ENCODE assay signal across 24 cellular contexts in the genomic region with DNA sequence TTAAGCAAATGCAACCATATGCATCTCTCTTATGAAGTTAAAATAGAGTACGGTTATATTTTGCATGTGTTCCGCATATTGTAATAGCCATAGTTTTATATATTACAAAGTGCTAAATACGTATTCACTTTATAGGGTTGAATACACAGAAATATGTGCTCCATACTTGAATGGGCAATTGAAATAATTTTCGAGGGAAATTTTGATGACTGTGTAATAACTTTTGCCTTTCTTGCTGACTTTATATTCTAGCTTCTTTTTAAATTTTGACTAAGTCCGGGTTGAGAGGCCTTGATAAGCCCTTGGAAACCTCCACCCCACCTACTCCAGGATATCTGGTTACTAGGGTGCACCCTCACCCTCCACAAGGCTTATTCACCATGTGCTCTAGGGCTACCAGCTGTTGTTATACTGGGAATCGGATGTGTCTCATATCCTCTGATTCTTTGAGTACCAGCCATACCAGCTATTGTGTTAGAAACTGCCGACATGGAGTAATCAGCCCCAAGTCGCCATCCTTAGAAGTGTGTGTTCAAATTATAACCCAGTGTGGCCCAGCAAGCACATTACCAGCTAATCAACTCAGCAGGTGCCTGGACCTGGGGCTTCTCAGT.
DNase-seq lines count a peak whose midpoint lies in the region; ATAC-seq and TF ChIP-seq lines count a peak whose summit lies in the region.
"Had no signal": no experiment of that assay in that cellular context is flagged by ENCODE, and none has a peak within 500 bp of the region (broad histone marks: within the 10 kb centered on the region; RNA-seq: fewer than 3 reads in every experiment).

No MANE protein-coding gene starts in this region.

- POLR2A ChIA-PET in HEK293T (lab: Yijun Ruan, JAX): no interaction called here
- POLR2A ChIA-PET in naive thymus-derived CD8-positive, alpha-beta T cell (lab: Charles Lee): no interaction called here

- no peaks in the 10 kb centered on the region for H3K9me3 ChIP-seq in neural cell (ENCODE audit: low read length)
- H3K9me3 ChIP-seq: BE2C, body of pancreas, MG63, spleen had no signal

- no peak overlapping the region for H3K9ac ChIP-seq in neural cell (ENCODE audit: low read length)

- no peaks in the 10 kb centered on the region for H3K9me2 ChIP-seq in neural cell (ENCODE audit: insufficient read depth, low read length)

- no peaks in the 10 kb centered on the region for H3K36me3 ChIP-seq in neural cell (ENCODE audit: insufficient read depth, low read length)
- H3K36me3 ChIP-seq: BE2C, MG63, spleen had no signal

- TF ChIP-seq CTCF in endothelial cell (IDR thresholded peaks at IDR 0.05; ENCODE audit: unreplicated experiment) (no peak), neural cell (IDR thresholded peaks at IDR 0.05; ENCODE audit: poor library complexity, severe bottlenecking) (no peak), GM10266 (IDR thresholded peaks at IDR 0.05; ENCODE audit: control insufficient read depth, insufficient read depth, low read depth, missing control alignments) (no peak)

- TF ChIP-seq EP300 in neural cell (conservative IDR thresholded peaks at IDR 0.05; ENCODE audit: poor library complexity, severe bottlenecking): no peak

- peak; percentile 29 for DNase-seq in NCI-H510A treated with DMSO at 0.1 percent for 48 hours (lab: John Stamatoyannopoulos, UW)
- DNase-seq in NCI-H510A (lab: John Stamatoyannopoulos, UW): no peak
- peak; percentile 92 for DNase-seq in NCI-H146 (lab: John Stamatoyannopoulos, UW)
- no peak for DNase-seq in endothelial cell (ENCODE audit: low spot score)
- no peak for DNase-seq in HEK293T (ENCODE audit: extremely low spot score)
- no peak for DNase-seq in naive thymus-derived CD8-positive, alpha-beta T cell
- DNase-seq in GM10266 (ENCODE audit: extremely low spot score): no peak
- DNase-seq: ACHN; activated CD4-positive, alpha-beta T cell treated with anti-CD3 and anti-CD28 coated beads, Interleukin-2, amount 50 U/mL, for 1 hour; activated T-cell treated with anti-CD3 and anti-CD28 coated beads, Interleukin-2, amount 50 U/mL, for 48 hours; BE2C; body of pancreas; cerebellar nuclear complex; DMS79; glutamatergic neuron; KBM-7; MG63; NCI-H1436; retina; spleen; stimulated activated CD4-positive, alpha-beta T cell treated with anti-CD3 and anti-CD28 coated beads, Interleukin-2, amount 100 ng/mL, for 48 hours had no signal

- H3K27me3 Mint-ChIP-seq in endothelial cell (ENCODE audit: unreplicated experiment): no peaks in the 10 kb centered on the region
- no peaks in the 10 kb centered on the region for H3K27me3 Mint-ChIP-seq in naive thymus-derived CD8-positive, alpha-beta T cell

- H3K4me1 Mint-ChIP-seq in endothelial cell (ENCODE audit: unreplicated experiment): no peaks in the 10 kb centered on the region
- H3K4me1 Mint-ChIP-seq in naive thymus-derived CD8-positive, alpha-beta T cell: peaks cover 0 to 5% (median 3%) of the 10 kb centered on the region in 4 donors
- H3K4me1 Mint-ChIP-seq: nephron had no signal

- no peak for ATAC-seq in naive thymus-derived CD8-positive, alpha-beta T cell
- ATAC-seq: body of pancreas, Panc1 had no signal

- no peak overlapping the region for H3K4me2 ChIP-seq in neural cell (ENCODE audit: low read length)

- H4K20me1 ChIP-seq in neural cell (ENCODE audit: insufficient read depth): no peaks in the 10 kb centered on the region

- H3K4me3 Mint-ChIP-seq in endothelial cell (ENCODE audit: unreplicated experiment): no peak overlapping the region
- no peak overlapping the region for H3K4me3 Mint-ChIP-seq in naive thymus-derived CD8-positive, alpha-beta T cell
- H3K4me3 Mint-ChIP-seq: nephron had no signal

- no peak overlapping the region for H3K27ac ChIP-seq in neural cell (ENCODE audit: low read length)
- H3K27ac ChIP-seq: body of pancreas had no signal

- H3K27me3 ChIP-seq in neural cell (ENCODE audit: insufficient read depth, low read depth, low read length): no peaks in the 10 kb centered on the region
- H3K27me3 ChIP-seq: BE2C, body of pancreas, MG63, spleen had no signal

- H3K27ac Mint-ChIP-seq in endothelial cell (ENCODE audit: unreplicated experiment): peak overlapping the region; percentile 58
- H3K27ac Mint-ChIP-seq in naive thymus-derived CD8-positive, alpha-beta T cell: peak overlapping the region in 1 of 10 donors; percentile 69
- H3K27ac Mint-ChIP-seq: nephron had no signal

- CTCF ChIA-PET in HEK293T (lab: Yijun Ruan, JAX): no interaction called here

- no peak overlapping the region for H2AFZ ChIP-seq in neural cell (ENCODE audit: low read depth, low read length)

- no peak overlapping the region for H3K4me3 ChIP-seq in neural cell (ENCODE audit: low read length)
- H3K4me3 ChIP-seq: body of pancreas, MG63, spleen had no signal

- H3K79me2 ChIP-seq in neural cell (replicated peaks; ENCODE audit: insufficient read depth, low read length): no peaks in the 10 kb centered on the region

- TF ChIP-seq RAD21 in neural cell (conservative IDR thresholded peaks at IDR 0.05): no peak

- H3K36me3 Mint-ChIP-seq in endothelial cell (ENCODE audit: low read depth, unreplicated experiment): no peaks in the 10 kb centered on the region
- H3K36me3 Mint-ChIP-seq in naive thymus-derived CD8-positive, alpha-beta T cell: peaks cover 0 to 6% (median 0%) of the 10 kb centered on the region in 3 donors

- no peaks in the 10 kb centered on the region for H3K9me3 Mint-ChIP-seq in endothelial cell (ENCODE audit: unreplicated experiment)
- H3K9me3 Mint-ChIP-seq in naive thymus-derived CD8-positive, alpha-beta T cell: no peaks in the 10 kb centered on the region
- H3K9me3 Mint-ChIP-seq: nephron had no signal

- no peaks in the 10 kb centered on the region for H3F3A ChIP-seq in neural cell (ENCODE audit: insufficient read depth, low read length, poor library complexity, severe bottlenecking)

TF ChIP-seq in neural cell, 6 proteins besides CTCF, POLR2A, EP300 and RAD21:
- no peak for TF ChIP-seq MXI1 (conservative IDR thresholded peaks at IDR 0.05; ENCODE audit: poor library complexity, severe bottlenecking)
- TF ChIP-seq POLR2AphosphoS5 (IDR thresholded peaks at IDR 0.05): peak; percentile 42

TF ChIP-seq in HEK293T, 16 proteins besides CTCF, POLR2A, EP300 and RAD21:
- no peak for TF ChIP-seq BHLHE40 (IDR thresholded peaks at IDR 0.05; ENCODE audit: borderline replicate concordance)
- TF ChIP-seq ZNF384 (IDR thresholded peaks at IDR 0.05): no peak
- TF ChIP-seq ELF4 (IDR thresholded peaks at IDR 0.05): no peak
- TF ChIP-seq NFRKB (IDR thresholded peaks at IDR 0.05): no peak
- TF ChIP-seq, protein P1, sequence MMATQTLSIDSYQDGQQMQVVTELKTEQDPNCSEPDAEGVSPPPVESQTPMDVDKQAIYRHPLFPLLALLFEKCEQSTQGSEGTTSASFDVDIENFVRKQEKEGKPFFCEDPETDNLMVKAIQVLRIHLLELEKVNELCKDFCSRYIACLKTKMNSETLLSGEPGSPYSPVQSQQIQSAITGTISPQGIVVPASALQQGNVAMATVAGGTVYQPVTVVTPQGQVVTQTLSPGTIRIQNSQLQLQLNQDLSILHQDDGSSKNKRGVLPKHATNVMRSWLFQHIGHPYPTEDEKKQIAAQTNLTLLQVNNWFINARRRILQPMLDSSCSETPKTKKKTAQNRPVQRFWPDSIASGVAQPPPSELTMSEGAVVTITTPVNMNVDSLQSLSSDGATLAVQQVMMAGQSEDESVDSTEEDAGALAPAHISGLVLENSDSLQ (IDR thresholded peaks at IDR 0.05): no peak
- no peak for TF ChIP-seq CTBP1 (IDR thresholded peaks at IDR 0.05; ENCODE audit: borderline replicate concordance)
- no peak for TF ChIP-seq SP1 (IDR thresholded peaks at IDR 0.05)
- no peak for TF ChIP-seq ARNT (IDR thresholded peaks at IDR 0.05)
- TF ChIP-seq HDGF (IDR thresholded peaks at IDR 0.05; ENCODE audit: borderline replicate concordance): no peak
- no peak for TF ChIP-seq LEF1 (IDR thresholded peaks at IDR 0.05; ENCODE audit: borderline replicate concordance)
- no peak for TF ChIP-seq FOXM1 (IDR thresholded peaks at IDR 0.05; ENCODE audit: borderline replicate concordance)
- TF ChIP-seq FOXK2 (IDR thresholded peaks at IDR 0.05): no peak
- no peak for TF ChIP-seq TARDBP (IDR thresholded peaks at IDR 0.05)
- TF ChIP-seq FOXA1 (IDR thresholded peaks at IDR 0.05): no peak
- no peak for TF ChIP-seq L3MBTL2 (conservative IDR thresholded peaks at IDR 0.05)
- TF ChIP-seq SUZ12 (IDR thresholded peaks at IDR 0.05): no peak

Comparison
In these comparisons a context has a peak if more than half of its experiments do, and no peak if none do; other contexts are left out.
1. DNase-seq: peak in NCI-H510A treated with DMSO at 0.1 percent for 48 hours (single experiment) and NCI-H146 (single experiment); none in NCI-H510A (single experiment), endothelial cell (single experiment), HEK293T (single experiment), naive thymus-derived CD8-positive, alpha-beta T cell (0 of 10) and GM10266 (single experiment).